Comparison of ENCODE assay signal across 25 cellular contexts in genomic region chr18:11767935-11768334, GRCh38.
DNase-seq lines count a peak whose midpoint lies in the region; ATAC-seq, FAIRE-seq and TF ChIP-seq lines count a peak whose summit lies in the region.
"Had no signal": no experiment of that assay in that cellular context is flagged by ENCODE, and none has a peak within 500 bp of the region (broad histone marks: within the 10 kb centered on the region; RNA-seq: fewer than 3 reads in every experiment).

No MANE protein-coding gene starts in this region.

- DNase-seq in activated CD4-positive, alpha-beta T cell treated with anti-CD3 and anti-CD28 coated beads for 36 hours, result no peak
- DNase-seq in activated CD4-positive, alpha-beta T cell treated with anti-CD3 and anti-CD28 coated beads, Interleukin-2, amount 10 ng/mL, durations not matched to agents 24 days and 14 days, result no peak
- peak; percentile 17 for DNase-seq in HTR-8/SVneo (ENCODE audit: insufficient read length, low spot score)
- peak; percentile 24 to 43 for DNase-seq in cardiac fibroblast (ENCODE audit: low read depth in 2 of 2)
- DNase-seq in retinal pigment epithelial cell (ENCODE audit: low read depth), result peak; percentile 79
- DNase-seq in stimulated activated naive CD4-positive, alpha-beta T cell treated with Interleukin-2 at 50 U/mL for 16 hours (lab: John Stamatoyannopoulos, UW), result no peak
- no peak for DNase-seq in activated CD4-positive, alpha-beta memory T cell treated with anti-CD3 and anti-CD28 coated beads, Interleukin-2, amount 10 ng/mL, durations not matched to agents 7 days and 5 days
- DNase-seq in SHP77 (lab: John Stamatoyannopoulos, UW), result no peak
- DNase-seq: 8988T; activated CD4-positive, alpha-beta T cell treated with anti-CD3 and anti-CD28 coated beads, Interleukin-2, amount 10 ng/mL, durations not matched to agents 7 days and 5 days; activated gamma-delta T cell treated with Interleukin-2 at 50 U/mL for 16 hours; aorta; Caco-2; colonic mucosa; hippocampal formation; islet precursor cell; lower lobe of right lung; NCI-H1694 treated with DMSO at 0.1 percent for 48 hours; SIG-M5; spleen; stimulated activated CD4-positive, alpha-beta T cell treated with anti-CD3 and anti-CD28 coated beads, Interleukin-4, amount 100 ng/mL, for 24 hours; substantia nigra; T-cell had no signal

- H3K36me3 Mint-ChIP-seq in activated CD4-positive, alpha-beta T cell treated with anti-CD3 and anti-CD28 coated beads for 36 hours (ENCODE audit: low read depth), result no peaks in the 10 kb centered on the region
- H3K36me3 Mint-ChIP-seq in activated CD4-positive, alpha-beta T cell treated with anti-CD3 and anti-CD28 coated beads, Interleukin-2, amount 10 ng/mL, durations not matched to agents 24 days and 14 days (ENCODE audit: low read depth), result no peaks in the 10 kb centered on the region
- H3K36me3 Mint-ChIP-seq in activated CD4-positive, alpha-beta memory T cell treated with anti-CD3 and anti-CD28 coated beads, Interleukin-2, amount 10 ng/mL, durations not matched to agents 7 days and 5 days (ENCODE audit: low read depth), result no peaks in the 10 kb centered on the region
- H3K36me3 Mint-ChIP-seq: T-cell had no signal

- no peak overlapping the region for H3K4me3 Mint-ChIP-seq in activated CD4-positive, alpha-beta T cell treated with anti-CD3 and anti-CD28 coated beads for 36 hours
- H3K4me3 Mint-ChIP-seq in activated CD4-positive, alpha-beta T cell treated with anti-CD3 and anti-CD28 coated beads, Interleukin-2, amount 10 ng/mL, durations not matched to agents 24 days and 14 days, result no peak overlapping the region
- no peak overlapping the region for H3K4me3 Mint-ChIP-seq in activated CD4-positive, alpha-beta memory T cell treated with anti-CD3 and anti-CD28 coated beads, Interleukin-2, amount 10 ng/mL, durations not matched to agents 7 days and 5 days
- H3K4me3 Mint-ChIP-seq: activated CD4-positive, alpha-beta T cell treated with anti-CD3 and anti-CD28 coated beads, Interleukin-2, amount 10 ng/mL, durations not matched to agents 7 days and 5 days; T-cell had no signal

- TF ChIP-seq CTCF in cardiac fibroblast (IDR thresholded peaks at IDR 0.05; ENCODE audit: low read depth, low read length) (no peak), retinal pigment epithelial cell (conservative IDR thresholded peaks at IDR 0.05; ENCODE audit: low read depth, low read length) (no peak)

- no peak overlapping the region for H3K27ac Mint-ChIP-seq in activated CD4-positive, alpha-beta T cell treated with anti-CD3 and anti-CD28 coated beads for 36 hours
- H3K27ac Mint-ChIP-seq in activated CD4-positive, alpha-beta T cell treated with anti-CD3 and anti-CD28 coated beads, Interleukin-2, amount 10 ng/mL, durations not matched to agents 24 days and 14 days, result no peak overlapping the region
- no peak overlapping the region for H3K27ac Mint-ChIP-seq in activated CD4-positive, alpha-beta memory T cell treated with anti-CD3 and anti-CD28 coated beads, Interleukin-2, amount 10 ng/mL, durations not matched to agents 7 days and 5 days
- H3K27ac Mint-ChIP-seq: activated CD4-positive, alpha-beta T cell treated with anti-CD3 and anti-CD28 coated beads, Interleukin-2, amount 10 ng/mL, durations not matched to agents 7 days and 5 days; T-cell had no signal

- H3K4me1 Mint-ChIP-seq in activated CD4-positive, alpha-beta T cell treated with anti-CD3 and anti-CD28 coated beads for 36 hours, result no peaks in the 10 kb centered on the region
- no peaks in the 10 kb centered on the region for H3K4me1 Mint-ChIP-seq in activated CD4-positive, alpha-beta T cell treated with anti-CD3 and anti-CD28 coated beads, Interleukin-2, amount 10 ng/mL, durations not matched to agents 24 days and 14 days
- no peaks in the 10 kb centered on the region for H3K4me1 Mint-ChIP-seq in activated CD4-positive, alpha-beta memory T cell treated with anti-CD3 and anti-CD28 coated beads, Interleukin-2, amount 10 ng/mL, durations not matched to agents 7 days and 5 days
- H3K4me1 Mint-ChIP-seq: activated CD4-positive, alpha-beta T cell treated with anti-CD3 and anti-CD28 coated beads, Interleukin-2, amount 10 ng/mL, durations not matched to agents 7 days and 5 days; T-cell had no signal

- POLR2A ChIA-PET in activated CD4-positive, alpha-beta T cell treated with anti-CD3 and anti-CD28 coated beads for 36 hours (lab: Charles Lee), result interaction anchor here (0.5 to 0.6 kb wide), 2 partner anchors 18 to 256 kb away, joined by 3 read pairs; no protein-coding TSS in a partner anchor
- POLR2A ChIA-PET in activated CD4-positive, alpha-beta memory T cell treated with anti-CD3 and anti-CD28 coated beads, Interleukin-2, amount 10 ng/mL, durations not matched to agents 7 days and 5 days (lab: Charles Lee), result no interaction called here

- no peak for FAIRE-seq in HTR-8/SVneo (lab: Jason Lieb, UNC)
- FAIRE-seq: endometrium had no signal

- intact Hi-C loops in activated CD4-positive, alpha-beta T cell treated with anti-CD3 and anti-CD28 coated beads for 36 hours (cut with DNase I, micrococcal nuclease), result no loop called here
- intact Hi-C loops in activated CD4-positive, alpha-beta T cell treated with anti-CD3 and anti-CD28 coated beads, Interleukin-2, amount 10 ng/mL, durations not matched to agents 24 days and 14 days (cut with micrococcal nuclease), result no loop called here

- ATAC-seq in activated CD4-positive, alpha-beta T cell treated with anti-CD3 and anti-CD28 coated beads for 36 hours, result peak; percentile 19
- ATAC-seq: lower lobe of right lung, T-cell had no signal

- CTCF ChIA-PET in activated CD4-positive, alpha-beta T cell treated with anti-CD3 and anti-CD28 coated beads for 36 hours (lab: Charles Lee), result no interaction called here
- CTCF ChIA-PET in activated CD4-positive, alpha-beta memory T cell treated with anti-CD3 and anti-CD28 coated beads, Interleukin-2, amount 10 ng/mL, durations not matched to agents 7 days and 5 days (lab: Charles Lee), result no interaction called here

- no peaks in the 10 kb centered on the region for H3K9me3 Mint-ChIP-seq in activated CD4-positive, alpha-beta T cell treated with anti-CD3 and anti-CD28 coated beads for 36 hours (ENCODE audit: low read depth)
- H3K9me3 Mint-ChIP-seq in activated CD4-positive, alpha-beta T cell treated with anti-CD3 and anti-CD28 coated beads, Interleukin-2, amount 10 ng/mL, durations not matched to agents 24 days and 14 days, result no peaks in the 10 kb centered on the region
- no peaks in the 10 kb centered on the region for H3K9me3 Mint-ChIP-seq in activated CD4-positive, alpha-beta memory T cell treated with anti-CD3 and anti-CD28 coated beads, Interleukin-2, amount 10 ng/mL, durations not matched to agents 7 days and 5 days
- H3K9me3 Mint-ChIP-seq: activated CD4-positive, alpha-beta T cell treated with anti-CD3 and anti-CD28 coated beads, Interleukin-2, amount 10 ng/mL, durations not matched to agents 7 days and 5 days; T-cell had no signal

- peaks cover 3% of the 10 kb centered on the region for H3K27me3 Mint-ChIP-seq in activated CD4-positive, alpha-beta T cell treated with anti-CD3 and anti-CD28 coated beads for 36 hours
- peaks cover 3% of the 10 kb centered on the region for H3K27me3 Mint-ChIP-seq in activated CD4-positive, alpha-beta T cell treated with anti-CD3 and anti-CD28 coated beads, Interleukin-2, amount 10 ng/mL, durations not matched to agents 24 days and 14 days
- H3K27me3 Mint-ChIP-seq in activated CD4-positive, alpha-beta memory T cell treated with anti-CD3 and anti-CD28 coated beads, Interleukin-2, amount 10 ng/mL, durations not matched to agents 7 days and 5 days, result peaks cover 14% of the 10 kb centered on the region

- no peak overlapping the region for H3K4me3 ChIP-seq in cardiac fibroblast (replicated peaks in 1 of 2; ENCODE audit: low read depth in 2 of 2, low read length in 2 of 2)
- H3K4me3 ChIP-seq in retinal pigment epithelial cell (ENCODE audit: low read length), result no peak overlapping the region
- H3K4me3 ChIP-seq: colonic mucosa, lower lobe of right lung, spleen, vagina had no signal

Comparison
In these comparisons a context has a peak if more than half of its experiments do, and no peak if none do; other contexts are left out.
1. DNase-seq: peak in HTR-8/SVneo (single experiment), cardiac fibroblast (2 of 2) and retinal pigment epithelial cell (single experiment); none in activated CD4-positive, alpha-beta T cell treated with anti-CD3 and anti-CD28 coated beads for 36 hours (single experiment), activated CD4-positive, alpha-beta T cell treated with anti-CD3 and anti-CD28 coated beads, Interleukin-2, amount 10 ng/mL, durations not matched to agents 24 days and 14 days (single experiment), stimulated activated naive CD4-positive, alpha-beta T cell treated with Interleukin-2 at 50 U/mL for 16 hours (single experiment), activated CD4-positive, alpha-beta memory T cell treated with anti-CD3 and anti-CD28 coated beads, Interleukin-2, amount 10 ng/mL, durations not matched to agents 7 days and 5 days (single experiment) and SHP77 (0 of 2).